Comparison of ENCODE assay signal across 8 cellular contexts in genomic region chr20:45406260-45407066, GRCh38. TPM values are rescaled to one million over a fixed set of nuclear protein-coding genes. Genes with fewer than 3 reads are reported as not detected.
DNase-seq lines count a peak whose midpoint lies in the region; ATAC-seq and TF ChIP-seq lines count a peak whose summit lies in the region.

No MANE protein-coding gene starts in this region.

- in situ Hi-C loops in brain microvascular endothelial cell (cut with HindIII; ENCODE audit: low pct_ligation_motif_present, low sequenced_read_pairs), result no loop called here

- no peaks in the 10 kb centered on the region for H3K36me3 Mint-ChIP-seq in CD4-positive, CD25-positive, alpha-beta regulatory T cell
- peaks cover 2% of the 10 kb centered on the region for H3K36me3 Mint-ChIP-seq in T-helper 2 cell treated with Interferon-gamma antibody and Interleukin-4, amounts not matched to agents 5 μg/mL and 100 μg/mL, for 36 hours (ENCODE audit: low read depth)

- H3K4me1 Mint-ChIP-seq in CD4-positive, CD25-positive, alpha-beta regulatory T cell, result peaks cover 0 to 23% (median 5%) of the 10 kb centered on the region in 4 donors
- peaks cover 18% of the 10 kb centered on the region for H3K4me1 Mint-ChIP-seq in T-helper 2 cell treated with Interferon-gamma antibody and Interleukin-4, amounts not matched to agents 5 μg/mL and 100 μg/mL, for 36 hours (ENCODE audit: low read depth)

- peak overlapping the region; percentile 81 to 89 (median 87) for H3K4me3 Mint-ChIP-seq in CD4-positive, CD25-positive, alpha-beta regulatory T cell
- H3K4me3 Mint-ChIP-seq in T-helper 2 cell treated with Interferon-gamma antibody and Interleukin-4, amounts not matched to agents 5 μg/mL and 100 μg/mL, for 36 hours, result peak overlapping the region; percentile 81

- no peak overlapping the region for H3K4me3 ChIP-seq in CD4-positive, CD25-positive, alpha-beta regulatory T cell (ENCODE audit: low read depth, low read length)
- H3K4me3 ChIP-seq in brain microvascular endothelial cell (ENCODE audit: low read depth, low read length) (peak overlapping the region; percentile 61), iPS-18c (ENCODE audit: insufficient read depth, low read depth, low read length) (peak overlapping the region; percentile 84), sigmoid colon (peak overlapping the region; percentile 84 to 97 (median 92))

- H3K9me3 Mint-ChIP-seq in CD4-positive, CD25-positive, alpha-beta regulatory T cell, result peaks cover 2 to 8% (median 4%) of the 10 kb centered on the region in 7 donors
- H3K9me3 Mint-ChIP-seq in T-helper 2 cell treated with Interferon-gamma antibody and Interleukin-4, amounts not matched to agents 5 μg/mL and 100 μg/mL, for 36 hours, result peaks cover 11% of the 10 kb centered on the region

- H3K4me1 ChIP-seq in CD4-positive, CD25-positive, alpha-beta regulatory T cell (ENCODE audit: control insufficient read depth, insufficient read depth, low read length, poor library complexity, severe bottlenecking), result peaks cover 23% of the 10 kb centered on the region
- peaks cover 0 to 42% (median 25%) of the 10 kb centered on the region in 4 donors for H3K4me1 ChIP-seq in sigmoid colon

- no peaks in the 10 kb centered on the region for H3K9me3 ChIP-seq in CD4-positive, CD25-positive, alpha-beta regulatory T cell (ENCODE audit: control insufficient read depth in 2 of 2, low read length in 2 of 2)
- H3K9me3 ChIP-seq in iPS-18c (ENCODE audit: control insufficient read depth, insufficient read depth, low read length) (peaks cover 4% of the 10 kb centered on the region), sigmoid colon (no peaks in the 10 kb centered on the region)

- no peak for TF ChIP-seq EP300 in Ishikawa (IDR thresholded peaks at IDR 0.05; ENCODE audit: borderline replicate concordance)
- TF ChIP-seq EP300 in sigmoid colon (IDR thresholded peaks at IDR 0.05), result no peak

- intact Hi-C loops in sigmoid colon (cut with DNase I), result loop anchor here (2.0 to 10.0 kb wide), 4 partner anchors 34 to 442 kb away; partner anchors contain the start of genes STK4, SYS1 and TOMM34

- TF ChIP-seq RAD21 in Ishikawa (IDR thresholded peaks at IDR 0.05; ENCODE audit: low read depth), result no peak

- peak; percentile 7 to 45 (median 43) for DNase-seq in CD4-positive, CD25-positive, alpha-beta regulatory T cell
- DNase-seq in T-helper 2 cell treated with Interferon-gamma antibody and Interleukin-4, amounts not matched to agents 5 μg/mL and 100 μg/mL, for 36 hours (ENCODE audit: low spot score), result peak; percentile 53
- DNase-seq in brain microvascular endothelial cell, result no peak
- DNase-seq in sigmoid colon, result peak; percentile 91
- no peak for DNase-seq in NCI-H524 treated with DMSO at 0.1 percent for 48 hours (lab: John Stamatoyannopoulos, UW)

- H3K27ac Mint-ChIP-seq in CD4-positive, CD25-positive, alpha-beta regulatory T cell, result peak overlapping the region; percentile 76 to 91 (median 84)
- no peak overlapping the region for H3K27ac Mint-ChIP-seq in T-helper 2 cell treated with Interferon-gamma antibody and Interleukin-4, amounts not matched to agents 5 μg/mL and 100 μg/mL, for 36 hours

- no peaks in the 10 kb centered on the region for H3K27me3 ChIP-seq in CD4-positive, CD25-positive, alpha-beta regulatory T cell (ENCODE audit: control insufficient read depth, insufficient read depth, low read length)
- H3K27me3 ChIP-seq in brain microvascular endothelial cell (replicated peaks) (no peaks in the 10 kb centered on the region), sigmoid colon (no peaks in the 10 kb centered on the region)

- TF ChIP-seq CTCF in brain microvascular endothelial cell (IDR thresholded peaks at IDR 0.05; ENCODE audit: low read depth, low read length, missing control alignments) (no peak), sigmoid colon (IDR thresholded peaks at IDR 0.05) (no peak)

- H3K27ac ChIP-seq in CD4-positive, CD25-positive, alpha-beta regulatory T cell (ENCODE audit: insufficient read depth, low read length, poor library complexity, severe bottlenecking), result peak overlapping the region; percentile 70
- H3K27ac ChIP-seq in brain microvascular endothelial cell, result peak overlapping the region; percentile 34
- peak overlapping the region; percentile 94 to 99 (median 97) for H3K27ac ChIP-seq in sigmoid colon

- 1% methylated on average over 87 of the region's 87 CpGs for WGBS in sigmoid colon, 2 donors

- ATAC-seq in CD4-positive, CD25-positive, alpha-beta regulatory T cell (ENCODE audit: low read depth in 2 of 2), result peak; percentile 36 to 40
- ATAC-seq in GM21381 (IDR thresholded peaks at IDR 0.05; ENCODE audit: unreplicated experiment), result no peak

- peaks cover 5% of the 10 kb centered on the region for H3K36me3 ChIP-seq in CD4-positive, CD25-positive, alpha-beta regulatory T cell (ENCODE audit: control insufficient read depth, insufficient read depth, low read length)
- H3K36me3 ChIP-seq in brain microvascular endothelial cell (replicated peaks) (peaks cover 3% of the 10 kb centered on the region), sigmoid colon (peaks cover 0 to 33% (median 17%) of the 10 kb centered on the region in 4 donors)

- TF ChIP-seq POLR2A in sigmoid colon (IDR thresholded peaks at IDR 0.05), result peak in 1 of 2 donors; percentile 9

- H3K27me3 Mint-ChIP-seq in CD4-positive, CD25-positive, alpha-beta regulatory T cell, result no peaks in the 10 kb centered on the region
- H3K27me3 Mint-ChIP-seq in T-helper 2 cell treated with Interferon-gamma antibody and Interleukin-4, amounts not matched to agents 5 μg/mL and 100 μg/mL, for 36 hours (ENCODE audit: low read depth), result peaks cover 21% of the 10 kb centered on the region

TF ChIP-seq in Ishikawa, 13 proteins besides CTCF, POLR2A, EP300 and RAD21 (continues in another document):
- TF ChIP-seq TAF1 (IDR thresholded peaks at IDR 0.05; ENCODE audit: low read depth) (peak; percentile 63), NFIC (IDR thresholded peaks at IDR 0.05) (no peak), ZBTB7A (IDR thresholded peaks at IDR 0.05; ENCODE audit: low read depth) (0 out of 2 replicates have a peak, but pooled peaks have one; percentile 61), FOXM1 (IDR thresholded peaks at IDR 0.05; ENCODE audit: borderline replicate concordance, low read depth) (no peak), EGR1 (IDR thresholded peaks at IDR 0.05) (peak; percentile 88), MAX (IDR thresholded peaks at IDR 0.05) (peak; percentile 63; the same call in 1 of the 2 replicates), TEAD4 (IDR thresholded peaks at IDR 0.05) (no peak), USF1 (IDR thresholded peaks at IDR 0.05) (no peak)

RNA-seq across cellular contexts. Expression of gene DBNDD2, which starts 1.6 kb away (rescaled TPM):
- total RNA-seq in CD4-positive, CD25-positive, alpha-beta regulatory T cell, result 15.1 TPM
- polyA plus RNA-seq in CD4-positive, CD25-positive, alpha-beta regulatory T cell, result 10 to 100 TPM; 19.5 to 23.5 (median 21.7) TPM
- 100 to 1,000 TPM in 3 of 4 donors, 10 to 100 TPM in 1; 99.7 to 111 (median 103) TPM for total RNA-seq in sigmoid colon
- 100 to 1,000 TPM; 112 to 174 (median 137) TPM for polyA plus RNA-seq in sigmoid colon

RNA-seq across cellular contexts. Expression of gene PIGT, which starts 9.5 kb away (rescaled TPM):
- total RNA-seq in CD4-positive, CD25-positive, alpha-beta regulatory T cell, result 137 TPM
- polyA plus RNA-seq in CD4-positive, CD25-positive, alpha-beta regulatory T cell, result 100 to 1,000 TPM in 1 of 4 donors, 10 to 100 TPM in 3; 80.3 to 102 (median 91.7) TPM
- total RNA-seq in sigmoid colon, result 10 to 100 TPM; 49.7 to 66.7 (median 56.1) TPM
- 10 to 100 TPM; 33.0 to 98.7 (median 43.0) TPM for polyA plus RNA-seq in sigmoid colon

RNA-seq across cellular contexts. Expression of gene TP53TG5, which starts 28.3 kb away (rescaled TPM):
- total RNA-seq in CD4-positive, CD25-positive, alpha-beta regulatory T cell, result not detected
- polyA plus RNA-seq in CD4-positive, CD25-positive, alpha-beta regulatory T cell, result under 1 TPM; 0.18 to 0.56 (median 0.23) TPM
- total RNA-seq in sigmoid colon, result under 1 TPM in 1 of 4 donors, not detected in 3; 0.36 TPM
- under 1 TPM in 1 of 3 donors, not detected in 2; 0.03 TPM for polyA plus RNA-seq in sigmoid colon

RNA-seq across cellular contexts. Expression of gene SYS1, which starts 43.5 kb away (rescaled TPM):
- total RNA-seq in CD4-positive, CD25-positive, alpha-beta regulatory T cell, result 94.2 TPM
- 10 to 100 TPM; 38.4 to 54.3 (median 42.0) TPM for polyA plus RNA-seq in CD4-positive, CD25-positive, alpha-beta regulatory T cell
- 10 to 100 TPM; 44.2 to 58.7 (median 52.2) TPM for total RNA-seq in sigmoid colon
- polyA plus RNA-seq in sigmoid colon, result 10 to 100 TPM; 14.4 to 35.6 (median 17.1) TPM

RNA-seq across cellular contexts. Expression of gene SDC4, which starts 58.2 kb away (rescaled TPM):
- 8.2 TPM for total RNA-seq in CD4-positive, CD25-positive, alpha-beta regulatory T cell
- 1 to 10 TPM; 2.2 to 6.3 (median 3.7) TPM for polyA plus RNA-seq in CD4-positive, CD25-positive, alpha-beta regulatory T cell
- total RNA-seq in sigmoid colon, result 100 to 1,000 TPM in 1 of 4 donors, 10 to 100 TPM in 3; 79.9 to 149 (median 88.5) TPM
- 10 to 100 TPM; 22.2 to 63.9 (median 23.6) TPM for polyA plus RNA-seq in sigmoid colon

Comparison
In these comparisons a context has a peak if more than half of its experiments do, and no peak if none do; other contexts are left out.
1. DNase-seq: peak in CD4-positive, CD25-positive, alpha-beta regulatory T cell (3 of 3), T-helper 2 cell treated with Interferon-gamma antibody and Interleukin-4, amounts not matched to agents 5 μg/mL and 100 μg/mL, for 36 hours (single experiment) and sigmoid colon (single experiment); none in brain microvascular endothelial cell (single experiment) and NCI-H524 treated with DMSO at 0.1 percent for 48 hours (single experiment).
2. H3K27ac ChIP-seq: peak in every context shown above with its lines; median percentile 97 in sigmoid colon; 70 in CD4-positive, CD25-positive, alpha-beta regulatory T cell; 34 in brain microvascular endothelial cell.